Comparison of ENCODE assay signal across 9 cellular contexts in the genomic region with DNA sequence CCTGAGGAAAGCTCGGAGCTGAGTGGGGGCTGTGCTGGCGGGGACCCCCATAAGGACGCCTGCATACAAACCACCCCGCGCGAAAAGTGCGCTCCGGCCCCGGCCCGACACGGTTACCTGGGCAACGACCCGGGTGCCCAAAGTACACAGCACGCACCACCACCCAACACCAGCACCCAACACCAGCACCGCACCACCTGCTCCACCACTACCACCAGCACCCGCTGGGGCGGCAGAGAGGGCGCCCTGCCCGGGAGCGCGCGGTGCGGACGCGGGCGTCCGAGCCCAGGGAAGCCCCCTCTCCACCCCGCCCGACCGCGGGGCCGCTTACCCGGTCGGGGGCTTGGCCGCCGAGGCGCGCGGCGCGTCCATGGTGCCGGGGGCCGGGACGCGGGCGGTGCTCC. TPM values are rescaled to one million over a fixed set of nuclear protein-coding genes. Genes with fewer than 3 reads are reported as not detected.
DNase-seq lines count a peak whose midpoint lies in the region; ATAC-seq and TF ChIP-seq lines count a peak whose summit lies in the region.
"Had no signal": no experiment of that assay in that cellular context is flagged by ENCODE, and none has a peak within 500 bp of the region (broad histone marks: within the 10 kb centered on the region; RNA-seq: fewer than 3 reads in every experiment).

No MANE protein-coding gene starts in this region.

- CTCF ChIA-PET in Panc1 (lab: Charles Lee), result no interaction called here

- BruUV-seq in Panc1 (replicated peaks; lab: Mats Ljungman, UMichigan), result no TSS peak

- no peak for TF ChIP-seq EP300 in sigmoid colon (IDR thresholded peaks at IDR 0.05)

- WGBS in heart right ventricle, 2 donors, result 0 to 1% methylated on average over 30 to 46 of the region's 46 CpGs
- WGBS in sigmoid colon, 2 donors, result 1% methylated on average over 46 of the region's 46 CpGs

- H3K4me3 ChIP-seq in Panc1 (ENCODE audit: low read depth in 2 of 2, low read length in 2 of 2) (peak overlapping the region; percentile 36 to 50), heart right ventricle (peak overlapping the region; percentile 49 to 71 (median 64)), sigmoid colon (peak overlapping the region; percentile 34 to 60 (median 52))

- no peak overlapping the region for H3K27ac ChIP-seq in Panc1 (ENCODE audit: low read length)
- H3K27ac ChIP-seq in heart right ventricle, result peak overlapping the region; percentile 44 to 80 (median 74)
- H3K27ac ChIP-seq in sigmoid colon, result peak overlapping the region; percentile 56 to 82 (median 68)
- H3K27ac ChIP-seq: HL-60 had no signal

- in situ Hi-C loops in Panc1 (cut with HindIII; ENCODE audit: low pct_unique_long_range_greater_than_20kb, low sequenced_read_pairs), result no loop called here

- TF ChIP-seq POLR2A in sigmoid colon (IDR thresholded peaks at IDR 0.05), result no peak

- H3K27me3 ChIP-seq in Panc1 (ENCODE audit: control insufficient read depth, insufficient read depth, low read length) (peaks cover 15% of the 10 kb centered on the region), heart right ventricle (peaks cover 0 to 55% (median 22%) of the 10 kb centered on the region in 7 donors), sigmoid colon (peaks cover 3 to 29% (median 21%) of the 10 kb centered on the region in 3 donors)

- no peaks in the 10 kb centered on the region for H3K9me3 ChIP-seq in Panc1 (ENCODE audit: control insufficient read depth, insufficient read depth, low read depth, low read length)
- H3K9me3 ChIP-seq in heart right ventricle, result no peaks in the 10 kb centered on the region
- no peaks in the 10 kb centered on the region for H3K9me3 ChIP-seq in sigmoid colon

- POLR2A ChIA-PET in Panc1 (lab: Charles Lee), result no interaction called here

- no peak for TF ChIP-seq CTCF in GM20000 (IDR thresholded peaks at IDR 0.05; ENCODE audit: extremely low read depth, missing control alignments)
- TF ChIP-seq CTCF in Panc1 (IDR thresholded peaks at IDR 0.05), result no peak; the same call in 1 of the 2 replicates
- TF ChIP-seq CTCF in heart right ventricle (IDR thresholded peaks at IDR 0.05), result peak in 3 of 9 donors; percentile 12 to 24 (median 22)
- no peak for TF ChIP-seq CTCF in sigmoid colon (IDR thresholded peaks at IDR 0.05)

- intact Hi-C loops in Panc1 (cut with micrococcal nuclease; ENCODE audit: unreplicated experiment), result no loop called here
- intact Hi-C loops in heart right ventricle (cut with DNase I), result loop anchor here in 2 of 10 donors (5.0 kb wide), 2 partner anchors 36 to 41 kb away; no protein-coding TSS in a partner anchor
- intact Hi-C loops in sigmoid colon (cut with DNase I), result no loop called here

- H3K4me1 ChIP-seq in Panc1 (ENCODE audit: control insufficient read depth, insufficient read depth, low read length), result no peaks in the 10 kb centered on the region; the same call in 1 of the 2 replicates
- H3K4me1 ChIP-seq in heart right ventricle, result peaks cover 0 to 23% (median 7%) of the 10 kb centered on the region in 9 donors
- peaks cover 0 to 21% (median 17%) of the 10 kb centered on the region in 4 donors for H3K4me1 ChIP-seq in sigmoid colon

- H3K36me3 ChIP-seq in Panc1 (ENCODE audit: control insufficient read depth, insufficient read depth, low read length), result no peaks in the 10 kb centered on the region; the same call in 1 of the 2 replicates
- H3K36me3 ChIP-seq in heart right ventricle, result no peaks in the 10 kb centered on the region
- H3K36me3 ChIP-seq in sigmoid colon, result no peaks in the 10 kb centered on the region

- peak; percentile 88 for ATAC-seq in Panc1
- peak; percentile 43 to 85 (median 64) for ATAC-seq in heart right ventricle
- no peak for ATAC-seq in GM19452 (IDR thresholded peaks at IDR 0.05; ENCODE audit: unreplicated experiment)

- DNase-seq in GM20000 (ENCODE audit: low spot score) (peak; percentile 44), Panc1 (ENCODE audit: low read depth, low spot score) (no peak), heart right ventricle (peak in 1 of 2 donors; percentile 30), sigmoid colon (peak; percentile 69), NCI-H1436 treated with DMSO at 0.1 percent for 48 hours (lab: John Stamatoyannopoulos, UW) (no peak), hepatic stellate cell (ENCODE audit: low spot score) (no peak), cerebellar nuclear complex (lab: John Stamatoyannopoulos, UW) (no peak)

RNA-seq across cellular contexts. Expression of a gene that starts 0.3 kb away (rescaled TPM):
- 0.39 TPM for total RNA-seq in Panc1 (2021; ENCODE audit: unreplicated experiment)
- 0.06 TPM for polyA plus RNA-seq in Panc1 (2012; ENCODE audit: insufficient read length)
- total RNA-seq in heart right ventricle, result 100 to 1,000 TPM in 2 of 10 donors, 10 to 100 TPM in 8; 60.3 to 109 (median 90.6) TPM
- polyA plus RNA-seq in heart right ventricle, result 10 to 100 TPM; 15.5 to 25.6 TPM
- 1 to 10 TPM; 3.0 to 10.0 (median 6.1) TPM for total RNA-seq in sigmoid colon
- 10 to 100 TPM; 12.6 to 27.6 (median 27.3) TPM for polyA plus RNA-seq in sigmoid colon

Comparison
In these comparisons a context has a peak if more than half of its experiments do, and no peak if none do; other contexts are left out.
1. DNase-seq: peak in GM20000 (single experiment) and sigmoid colon (single experiment); none in Panc1 (single experiment), NCI-H1436 treated with DMSO at 0.1 percent for 48 hours (single experiment), hepatic stellate cell (single experiment) and cerebellar nuclear complex (0 of 2).
2. RNA of a gene that starts 0.3 kb away (total RNA-seq): 60.3 to 109 TPM in heart right ventricle; 3.0 to 10.0 TPM in sigmoid colon and 0.39 TPM in Panc1 (single experiment); every median in the first group is over 4 times any median in the second.
3. Peak in every context shown above with its lines, with median percentiles within 50 percentile points of each other: H3K4me3 ChIP-seq.